ENCODE assay signal across 1 cellular context in genomic region chr1:903721-904270, GRCh38.
TF ChIP-seq lines count a peak whose summit lies in the region.

No MANE protein-coding gene starts in this region.

TF ChIP-seq in K562, 482 proteins besides CTCF, POLR2A, EP300 and RAD21:
- TF ChIP-seq, protein P1, sequence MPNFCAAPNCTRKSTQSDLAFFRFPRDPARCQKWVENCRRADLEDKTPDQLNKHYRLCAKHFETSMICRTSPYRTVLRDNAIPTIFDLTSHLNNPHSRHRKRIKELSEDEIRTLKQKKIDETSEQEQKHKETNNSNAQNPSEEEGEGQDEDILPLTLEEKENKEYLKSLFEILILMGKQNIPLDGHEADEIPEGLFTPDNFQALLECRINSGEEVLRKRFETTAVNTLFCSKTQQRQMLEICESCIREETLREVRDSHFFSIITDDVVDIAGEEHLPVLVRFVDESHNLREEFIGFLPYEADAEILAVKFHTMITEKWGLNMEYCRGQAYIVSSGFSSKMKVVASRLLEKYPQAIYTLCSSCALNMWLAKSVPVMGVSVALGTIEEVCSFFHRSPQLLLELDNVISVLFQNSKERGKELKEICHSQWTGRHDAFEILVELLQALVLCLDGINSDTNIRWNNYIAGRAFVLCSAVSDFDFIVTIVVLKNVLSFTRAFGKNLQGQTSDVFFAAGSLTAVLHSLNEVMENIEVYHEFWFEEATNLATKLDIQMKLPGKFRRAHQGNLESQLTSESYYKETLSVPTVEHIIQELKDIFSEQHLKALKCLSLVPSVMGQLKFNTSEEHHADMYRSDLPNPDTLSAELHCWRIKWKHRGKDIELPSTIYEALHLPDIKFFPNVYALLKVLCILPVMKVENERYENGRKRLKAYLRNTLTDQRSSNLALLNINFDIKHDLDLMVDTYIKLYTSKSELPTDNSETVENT (CRISPR knock-in tag; IDR thresholded peaks at IDR 0.05), result 0 out of 2 replicates have a peak, but pooled peaks have one; percentile 22
- peak; percentile 33 for TF ChIP-seq HMGN3 (IDR thresholded peaks at IDR 0.05; ENCODE audit: borderline replicate concordance, extremely low read depth, insufficient read length, low read depth, low read length)
- TF ChIP-seq, protein P2, sequence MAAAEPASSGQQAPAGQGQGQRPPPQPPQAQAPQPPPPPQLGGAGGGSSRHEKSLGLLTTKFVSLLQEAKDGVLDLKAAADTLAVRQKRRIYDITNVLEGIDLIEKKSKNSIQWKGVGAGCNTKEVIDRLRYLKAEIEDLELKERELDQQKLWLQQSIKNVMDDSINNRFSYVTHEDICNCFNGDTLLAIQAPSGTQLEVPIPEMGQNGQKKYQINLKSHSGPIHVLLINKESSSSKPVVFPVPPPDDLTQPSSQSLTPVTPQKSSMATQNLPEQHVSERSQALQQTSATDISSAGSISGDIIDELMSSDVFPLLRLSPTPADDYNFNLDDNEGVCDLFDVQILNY (CRISPR knock-in tag; IDR thresholded peaks at IDR 0.05), result no peak
